ENCODE assay signal across 1 cellular context in the genomic region with DNA sequence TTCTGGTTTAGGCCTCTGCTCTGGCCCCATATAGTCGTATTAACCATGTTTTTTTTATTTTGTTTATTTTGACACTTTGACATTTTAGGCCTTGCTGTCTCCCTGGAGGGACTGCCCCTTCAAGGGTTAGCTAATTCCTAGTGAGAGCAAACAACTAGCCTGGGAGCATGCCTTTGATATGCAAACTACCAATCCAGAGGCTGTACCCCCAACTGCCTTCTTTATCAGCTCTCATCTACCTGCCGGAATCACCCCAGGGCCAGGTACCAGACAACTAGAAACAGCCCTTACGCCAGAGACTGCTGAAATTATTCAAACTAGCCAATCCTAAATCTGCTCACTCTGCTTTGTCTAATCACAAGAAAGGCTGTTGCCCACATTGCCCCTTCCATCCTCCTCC.
A peak's percentile ranks its signal among the peaks of the same experiment; 100 is the strongest.
TF ChIP-seq lines count a peak whose summit lies in the region.

No MANE protein-coding gene starts in this region.

TF ChIP-seq in H1, 55 proteins besides CTCF, POLR2A, EP300 and RAD21:
- TF ChIP-seq, protein P1, sequence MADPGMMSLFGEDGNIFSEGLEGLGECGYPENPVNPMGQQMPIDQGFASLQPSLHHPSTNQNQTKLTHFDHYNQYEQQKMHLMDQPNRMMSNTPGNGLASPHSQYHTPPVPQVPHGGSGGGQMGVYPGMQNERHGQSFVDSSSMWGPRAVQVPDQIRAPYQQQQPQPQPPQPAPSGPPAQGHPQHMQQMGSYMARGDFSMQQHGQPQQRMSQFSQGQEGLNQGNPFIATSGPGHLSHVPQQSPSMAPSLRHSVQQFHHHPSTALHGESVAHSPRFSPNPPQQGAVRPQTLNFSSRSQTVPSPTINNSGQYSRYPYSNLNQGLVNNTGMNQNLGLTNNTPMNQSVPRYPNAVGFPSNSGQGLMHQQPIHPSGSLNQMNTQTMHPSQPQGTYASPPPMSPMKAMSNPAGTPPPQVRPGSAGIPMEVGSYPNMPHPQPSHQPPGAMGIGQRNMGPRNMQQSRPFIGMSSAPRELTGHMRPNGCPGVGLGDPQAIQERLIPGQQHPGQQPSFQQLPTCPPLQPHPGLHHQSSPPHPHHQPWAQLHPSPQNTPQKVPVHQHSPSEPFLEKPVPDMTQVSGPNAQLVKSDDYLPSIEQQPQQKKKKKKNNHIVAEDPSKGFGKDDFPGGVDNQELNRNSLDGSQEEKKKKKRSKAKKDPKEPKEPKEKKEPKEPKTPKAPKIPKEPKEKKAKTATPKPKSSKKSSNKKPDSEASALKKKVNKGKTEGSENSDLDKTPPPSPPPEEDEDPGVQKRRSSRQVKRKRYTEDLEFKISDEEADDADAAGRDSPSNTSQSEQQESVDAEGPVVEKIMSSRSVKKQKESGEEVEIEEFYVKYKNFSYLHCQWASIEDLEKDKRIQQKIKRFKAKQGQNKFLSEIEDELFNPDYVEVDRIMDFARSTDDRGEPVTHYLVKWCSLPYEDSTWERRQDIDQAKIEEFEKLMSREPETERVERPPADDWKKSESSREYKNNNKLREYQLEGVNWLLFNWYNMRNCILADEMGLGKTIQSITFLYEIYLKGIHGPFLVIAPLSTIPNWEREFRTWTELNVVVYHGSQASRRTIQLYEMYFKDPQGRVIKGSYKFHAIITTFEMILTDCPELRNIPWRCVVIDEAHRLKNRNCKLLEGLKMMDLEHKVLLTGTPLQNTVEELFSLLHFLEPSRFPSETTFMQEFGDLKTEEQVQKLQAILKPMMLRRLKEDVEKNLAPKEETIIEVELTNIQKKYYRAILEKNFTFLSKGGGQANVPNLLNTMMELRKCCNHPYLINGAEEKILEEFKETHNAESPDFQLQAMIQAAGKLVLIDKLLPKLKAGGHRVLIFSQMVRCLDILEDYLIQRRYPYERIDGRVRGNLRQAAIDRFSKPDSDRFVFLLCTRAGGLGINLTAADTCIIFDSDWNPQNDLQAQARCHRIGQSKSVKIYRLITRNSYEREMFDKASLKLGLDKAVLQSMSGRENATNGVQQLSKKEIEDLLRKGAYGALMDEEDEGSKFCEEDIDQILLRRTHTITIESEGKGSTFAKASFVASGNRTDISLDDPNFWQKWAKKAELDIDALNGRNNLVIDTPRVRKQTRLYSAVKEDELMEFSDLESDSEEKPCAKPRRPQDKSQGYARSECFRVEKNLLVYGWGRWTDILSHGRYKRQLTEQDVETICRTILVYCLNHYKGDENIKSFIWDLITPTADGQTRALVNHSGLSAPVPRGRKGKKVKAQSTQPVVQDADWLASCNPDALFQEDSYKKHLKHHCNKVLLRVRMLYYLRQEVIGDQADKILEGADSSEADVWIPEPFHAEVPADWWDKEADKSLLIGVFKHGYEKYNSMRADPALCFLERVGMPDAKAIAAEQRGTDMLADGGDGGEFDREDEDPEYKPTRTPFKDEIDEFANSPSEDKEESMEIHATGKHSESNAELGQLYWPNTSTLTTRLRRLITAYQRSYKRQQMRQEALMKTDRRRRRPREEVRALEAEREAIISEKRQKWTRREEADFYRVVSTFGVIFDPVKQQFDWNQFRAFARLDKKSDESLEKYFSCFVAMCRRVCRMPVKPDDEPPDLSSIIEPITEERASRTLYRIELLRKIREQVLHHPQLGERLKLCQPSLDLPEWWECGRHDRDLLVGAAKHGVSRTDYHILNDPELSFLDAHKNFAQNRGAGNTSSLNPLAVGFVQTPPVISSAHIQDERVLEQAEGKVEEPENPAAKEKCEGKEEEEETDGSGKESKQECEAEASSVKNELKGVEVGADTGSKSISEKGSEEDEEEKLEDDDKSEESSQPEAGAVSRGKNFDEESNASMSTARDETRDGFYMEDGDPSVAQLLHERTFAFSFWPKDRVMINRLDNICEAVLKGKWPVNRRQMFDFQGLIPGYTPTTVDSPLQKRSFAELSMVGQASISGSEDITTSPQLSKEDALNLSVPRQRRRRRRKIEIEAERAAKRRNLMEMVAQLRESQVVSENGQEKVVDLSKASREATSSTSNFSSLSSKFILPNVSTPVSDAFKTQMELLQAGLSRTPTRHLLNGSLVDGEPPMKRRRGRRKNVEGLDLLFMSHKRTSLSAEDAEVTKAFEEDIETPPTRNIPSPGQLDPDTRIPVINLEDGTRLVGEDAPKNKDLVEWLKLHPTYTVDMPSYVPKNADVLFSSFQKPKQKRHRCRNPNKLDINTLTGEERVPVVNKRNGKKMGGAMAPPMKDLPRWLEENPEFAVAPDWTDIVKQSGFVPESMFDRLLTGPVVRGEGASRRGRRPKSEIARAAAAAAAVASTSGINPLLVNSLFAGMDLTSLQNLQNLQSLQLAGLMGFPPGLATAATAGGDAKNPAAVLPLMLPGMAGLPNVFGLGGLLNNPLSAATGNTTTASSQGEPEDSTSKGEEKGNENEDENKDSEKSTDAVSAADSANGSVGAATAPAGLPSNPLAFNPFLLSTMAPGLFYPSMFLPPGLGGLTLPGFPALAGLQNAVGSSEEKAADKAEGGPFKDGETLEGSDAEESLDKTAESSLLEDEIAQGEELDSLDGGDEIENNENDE (IDR thresholded peaks at IDR 0.05; ENCODE audit: insufficient replicate concordance, low read length): peak; percentile 20
- no peak for TF ChIP-seq RNF2 (IDR thresholded peaks at IDR 0.05; ENCODE audit: borderline replicate concordance, low read depth, low read length, missing control alignments, poor library complexity, severe bottlenecking)
